ENCODE assay signal across 9 cellular contexts in the genomic region with DNA sequence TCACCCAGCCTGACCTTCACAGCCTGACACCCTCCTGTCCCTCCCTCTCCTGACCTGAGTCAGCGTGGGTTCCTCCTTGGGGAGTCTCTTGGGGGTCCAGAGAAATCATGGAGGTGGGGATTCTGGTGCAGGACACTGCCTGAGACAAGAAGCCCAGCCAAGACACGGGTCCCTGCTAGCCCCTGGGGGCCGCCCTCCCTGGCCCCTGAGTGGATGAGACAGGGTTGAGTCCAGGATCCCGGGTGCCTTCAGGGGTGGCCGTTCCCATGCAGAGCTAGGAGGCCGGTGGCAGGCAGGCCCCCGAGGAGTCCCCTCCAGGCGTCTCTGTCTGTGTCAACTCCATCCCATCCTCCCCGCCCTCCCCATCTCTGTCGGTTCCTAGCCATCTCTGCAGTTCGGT.
DNase-seq lines count a peak whose midpoint lies in the region; ATAC-seq and TF ChIP-seq lines count a peak whose summit lies in the region.
"Had no signal": no experiment of that assay in that cellular context is flagged by ENCODE, and none has a peak within 500 bp of the region (broad histone marks: within the 10 kb centered on the region; RNA-seq: fewer than 3 reads in every experiment).

No MANE protein-coding gene starts in this region.

- no peaks in the 10 kb centered on the region for H3K27me3 ChIP-seq in mucosa of stomach (ENCODE audit: control insufficient read depth, insufficient read depth, low read length)

- peaks cover 0 to 33% of the 10 kb centered on the region in 2 experiments; a peak in 1 of 3 replicates for H3K36me3 ChIP-seq in HEK293 (ENCODE audit: control insufficient read depth in 2 of 2, insufficient read depth in 1 of 2, low read length in 2 of 2)
- no peaks in the 10 kb centered on the region for H3K36me3 ChIP-seq in mucosa of stomach (ENCODE audit: control insufficient read depth, insufficient read depth, low read length)

- POLR2A ChIA-PET in AG04449 (lab: Yijun Ruan, JAX) (interaction anchor here (1.1 kb wide), 1 partner anchor 13 kb away, joined by 3 read pairs; no protein-coding TSS in a partner anchor), HEK293 (lab: Yijun Ruan, JAX) (no interaction called here)

- H3K4me1 ChIP-seq in HEK293 (ENCODE audit: control insufficient read depth, insufficient read depth, low read length) (peaks cover 5% of the 10 kb centered on the region; the same call in 1 of the 2 replicates), mucosa of stomach (ENCODE audit: control insufficient read depth, insufficient read depth, low read length) (peaks cover 16% of the 10 kb centered on the region)

- in situ Hi-C loops in astrocyte of the cerebellum (cut with HindIII; ENCODE audit: low sequenced_read_pairs): no loop called here

- H3K9me3 ChIP-seq in HEK293 (ENCODE audit: control insufficient read depth, insufficient read depth, low read depth, low read length): no peaks in the 10 kb centered on the region
- no peaks in the 10 kb centered on the region for H3K9me3 ChIP-seq in mucosa of stomach (ENCODE audit: control insufficient read depth, low read length)

- CTCF ChIA-PET in AG04449 (lab: Yijun Ruan, JAX): interaction anchor here (1.2 kb wide), 1 partner anchor 14 kb away, joined by 4 read pairs; a partner anchor contains a TSS
- CTCF ChIA-PET in HEK293 (lab: Yijun Ruan, JAX): no interaction called here

- no peak for TF ChIP-seq CTCF in AG04449 (IDR thresholded peaks at IDR 0.05; ENCODE audit: insufficient read depth, low read length, missing control alignments)
- no peak for TF ChIP-seq CTCF in HEK293 (tag by site-specific recombination; IDR thresholded peaks at IDR 0.05)
- TF ChIP-seq CTCF in astrocyte of the cerebellum (IDR thresholded peaks at IDR 0.05; ENCODE audit: low read depth, low read length, missing control alignments): no peak

- DNase-seq in AG04449 (ENCODE audit: low read depth, low spot score): no peak
- DNase-seq in astrocyte of the cerebellum (ENCODE audit: low read depth): no peak
- DNase-seq in stimulated activated CD4-positive, alpha-beta T cell treated with anti-CD3 and anti-CD28 coated beads, Interleukin-2, amount 100 ng/mL, for 24 hours: no peak
- DNase-seq in medulla oblongata (ENCODE audit: extremely low spot score): no peak
- DNase-seq in NAMALWA (ENCODE audit: low spot score): no peak
- DNase-seq: NCI-H748 treated with DMSO at 0.1 percent for 48 hours had no signal

- H3K4me3 ChIP-seq in AG04449 (ENCODE audit: low read depth, low read length) (peak overlapping the region; percentile 91), HEK293 (ENCODE audit: low read depth, low read length) (peak overlapping the region; percentile 12), astrocyte of the cerebellum (ENCODE audit: low read depth, low read length) (peak overlapping the region; percentile 86), mucosa of stomach (ENCODE audit: low read length) (peak overlapping the region; percentile 72)

- no peak for ATAC-seq in HG03025 (IDR thresholded peaks at IDR 0.05; ENCODE audit: low FRiP score, unreplicated experiment)

- peak overlapping the region; percentile 86 for H3K9ac ChIP-seq in mucosa of stomach (ENCODE audit: low read length)

- H3K27ac ChIP-seq in HEK293 (ENCODE audit: extremely low read depth, low read depth, low read length): no peak overlapping the region

TF ChIP-seq in HEK293, 187 proteins besides CTCF, POLR2A, EP300 and RAD21:
- peak; percentile 95 for TF ChIP-seq GLIS1 (tag by site-specific recombination; IDR thresholded peaks at IDR 0.05)
- peak; percentile 59; the same call in 1 of the 2 replicates for TF ChIP-seq GLIS2 (tag by site-specific recombination; IDR thresholded peaks at IDR 0.05)
- TF ChIP-seq ZIC2 (tag by site-specific recombination; IDR thresholded peaks at IDR 0.05): peak; percentile 51
- TF ChIP-seq, protein P1, sequence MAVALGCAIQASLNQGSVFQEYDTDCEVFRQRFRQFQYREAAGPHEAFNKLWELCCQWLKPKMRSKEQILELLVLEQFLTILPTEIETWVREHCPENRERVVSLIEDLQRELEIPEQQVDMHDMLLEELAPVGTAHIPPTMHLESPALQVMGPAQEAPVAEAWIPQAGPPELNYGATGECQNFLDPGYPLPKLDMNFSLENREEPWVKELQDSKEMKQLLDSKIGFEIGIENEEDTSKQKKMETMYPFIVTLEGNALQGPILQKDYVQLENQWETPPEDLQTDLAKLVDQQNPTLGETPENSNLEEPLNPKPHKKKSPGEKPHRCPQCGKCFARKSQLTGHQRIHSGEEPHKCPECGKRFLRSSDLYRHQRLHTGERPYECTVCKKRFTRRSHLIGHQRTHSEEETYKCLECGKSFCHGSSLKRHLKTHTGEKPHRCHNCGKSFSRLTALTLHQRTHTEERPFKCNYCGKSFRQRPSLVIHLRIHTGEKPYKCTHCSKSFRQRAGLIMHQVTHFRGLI (tag by site-specific recombination; IDR thresholded peaks at IDR 0.05): no peak

Comparison
In these comparisons a context has a peak if more than half of its experiments do, and no peak if none do; other contexts are left out.
1. H3K4me3 ChIP-seq: peak in every context shown above with its lines; median percentile 91 in AG04449; 86 in astrocyte of the cerebellum; 72 in mucosa of stomach; 12 in HEK293.